In genomic region chr1:105399718-105400117, GRCh38 we compare ENCODE assay signal across 19 cellular contexts.
DNase-seq lines count a peak whose midpoint lies in the region; ATAC-seq, FAIRE-seq and TF ChIP-seq lines count a peak whose summit lies in the region.
"Had no signal": no experiment of that assay in that cellular context is flagged by ENCODE, and none has a peak within 500 bp of the region (broad histone marks: within the 10 kb centered on the region; RNA-seq: fewer than 3 reads in every experiment).

No MANE protein-coding gene starts in this region.

- no peak overlapping the region for H3K4me2 ChIP-seq in HepG2 (ENCODE audit: low read depth, low read length)
- H3K4me2 ChIP-seq: GM23338 had no signal

- in situ Hi-C loops in HepG2 (cut with HindIII; ENCODE audit: extremely low pct_ligation_motif_present, low pct_unique_long_range_greater_than_20kb): no loop called here

- H3K9me3 ChIP-seq in HepG2 (ENCODE audit: low read length) (peaks cover 41% of the 10 kb centered on the region), right lobe of liver (no peaks in the 10 kb centered on the region)

- intact Hi-C loops in HepG2 (cut with micrococcal nuclease; ENCODE audit: unreplicated experiment) (loop anchor here (2.0 to 10.0 kb wide), 2 partner anchors 61 to 395 kb away; no protein-coding TSS in a partner anchor), right lobe of liver (cut with DNase I) (no loop called here)

- BruUV-seq in HepG2 (replicated peaks; lab: Mats Ljungman, UMichigan): no TSS peak

- no peak overlapping the region for H3K9ac ChIP-seq in HepG2 (ENCODE audit: insufficient read depth, low read depth, low read length)

- TF ChIP-seq EP300 in HepG2 (IDR thresholded peaks at IDR 0.05; ENCODE audit: low read depth in 2 of 2, low read length in 2 of 2): no peak
- TF ChIP-seq EP300 in HepG2 (CRISPR knock-in tag; IDR thresholded peaks at IDR 0.05; ENCODE audit: borderline replicate concordance): no peak

- 32% methylated on average over 1 of the region's 1 CpG for WGBS in HepG2 (ENCODE audit: low lambda C conversion rate)
- 81% methylated on average over 1 of the region's 1 CpG for WGBS in right lobe of liver (ENCODE audit: insufficient coverage, low coverage, low lambda C conversion rate, missing lambda C conversion rate)

- H3K36me3 ChIP-seq in HepG2 (replicated peaks in 1 of 2; ENCODE audit: control insufficient read depth in 1 of 2, insufficient read depth in 2 of 2, low read length in 2 of 2) (no peaks in the 10 kb centered on the region), right lobe of liver (no peaks in the 10 kb centered on the region)
- H3K36me3 ChIP-seq: HAP-1 had no signal

- H3K27me3 ChIP-seq in HepG2 (ENCODE audit: control insufficient read depth in 1 of 2, insufficient read depth in 2 of 2, low read length in 2 of 2) (no peaks in the 10 kb centered on the region), right lobe of liver (no peaks in the 10 kb centered on the region)

- TF ChIP-seq POLR2A in HepG2 (IDR thresholded peaks at IDR 0.05; ENCODE audit: insufficient read depth in 1 of 2, low read depth in 2 of 2, low read length in 2 of 2): no peak
- TF ChIP-seq POLR2A in right lobe of liver (IDR thresholded peaks at IDR 0.05): no peak

- no peak for TF ChIP-seq CTCF in HepG2 (CRISPR knock-in tag; IDR thresholded peaks at IDR 0.05)
- TF ChIP-seq CTCF in right lobe of liver (IDR thresholded peaks at IDR 0.05): no peak
- TF ChIP-seq CTCF in VCaP (conservative IDR thresholded peaks at IDR 0.05): no peak
- TF ChIP-seq CTCF in GM10248 (IDR thresholded peaks at IDR 0.05; ENCODE audit: control extremely low read depth, extremely low read depth, low read depth, missing control alignments): no peak

- H3K4me3 ChIP-seq in HepG2 (replicated peaks in 1 of 3; ENCODE audit: insufficient read depth in 1 of 3, low read depth in 2 of 3, low read length in 3 of 3) (no peak overlapping the region), right lobe of liver (no peak overlapping the region)
- H3K4me3 ChIP-seq: GM23338, HAP-1 had no signal

- no peaks in the 10 kb centered on the region for H4K20me1 ChIP-seq in HepG2 (ENCODE audit: insufficient read depth, low read length)

- TF ChIP-seq RAD21 in HepG2 (CRISPR knock-in tag; IDR thresholded peaks at IDR 0.05): no peak

- H3K27ac ChIP-seq in HepG2 (ENCODE audit: extremely low read length, insufficient read depth, low read length): no peak overlapping the region
- H3K27ac ChIP-seq in right lobe of liver: no peak overlapping the region
- H3K27ac ChIP-seq in VCaP: peak overlapping the region; percentile 2; the same call in 1 of the 2 replicates

- DNase-seq in HepG2 (ENCODE audit: low spot score): no peak
- no peak for DNase-seq in right lobe of liver
- DNase-seq in GM10248 (ENCODE audit: extremely low spot score): no peak
- DNase-seq: C1 segment of cervical spinal cord; Calu3; CD4-positive, alpha-beta memory T cell; COR-L47; DMS53; DMS79 treated with DMSO at 0.1 percent for 48 hours; GF-D8; HFFc6 had no signal

- H3K79me2 ChIP-seq in HepG2 (ENCODE audit: insufficient read depth, low read length): no peaks in the 10 kb centered on the region

- CTCF ChIA-PET in HepG2 (lab: Yijun Ruan, JAX; ENCODE audit: low intra/inter-chr PET ratio, low total read pairs): no interaction called here
- CTCF ChIA-PET in GM10248 (lab: Yijun Ruan, JAX): no interaction called here

- no peak overlapping the region for H2AFZ ChIP-seq in HepG2 (ENCODE audit: low read length)
- H2AFZ ChIP-seq: GM23338 had no signal

- FAIRE-seq in HepG2 (lab: Jason Lieb, UNC): no peak
- FAIRE-seq in endometrium (lab: Jason Lieb, UNC): peak; percentile 93
- FAIRE-seq: GM12892, GM19239, H54 had no signal

- POLR2A ChIA-PET in HepG2 (lab: Yijun Ruan, JAX): no interaction called here
- POLR2A ChIA-PET in GM10248 (lab: Yijun Ruan, JAX): no interaction called here

- ATAC-seq in HepG2 (no peak), right lobe of liver (no peak), HG02852 (IDR thresholded peaks at IDR 0.05; ENCODE audit: unreplicated experiment) (no peak)
- ATAC-seq: GM23338 had no signal

- H3K4me1 ChIP-seq in HepG2 (ENCODE audit: insufficient read depth, low read length): no peaks in the 10 kb centered on the region
- H3K4me1 ChIP-seq in right lobe of liver: no peaks in the 10 kb centered on the region
- H3K4me1 ChIP-seq: HAP-1 had no signal

TF ChIP-seq in HepG2, 621 proteins besides CTCF, POLR2A, EP300 and RAD21:
- TF ChIP-seq GABPB1 (CRISPR knock-in tag; IDR thresholded peaks at IDR 0.05) (no peak), MAFF (IDR thresholded peaks at IDR 0.05; ENCODE audit: low read depth, low read length) (peak; percentile 94), MAFK (conservative IDR thresholded peaks at IDR 0.05 in 1 of 2, IDR thresholded peaks at IDR 0.05 in 1 of 2; ENCODE audit: low read length in 2 of 2) (peak; percentile 90 to 98)
